Comparison of ENCODE assay signal across 25 cellular contexts in genomic region chr18:21664069-21664468, GRCh38. TPM values are rescaled to one million over a fixed set of nuclear protein-coding genes. Genes with fewer than 3 reads are reported as not detected.
A peak's percentile ranks its signal among the peaks of the same experiment; 100 is the strongest.
DNase-seq lines count a peak whose midpoint lies in the region; ATAC-seq, FAIRE-seq and TF ChIP-seq lines count a peak whose summit lies in the region.
"Had no signal": no experiment of that assay in that cellular context is flagged by ENCODE, and none has a peak within 500 bp of the region (broad histone marks: within the 10 kb centered on the region; RNA-seq: fewer than 3 reads in every experiment).

No MANE protein-coding gene starts in this region.

- no peak; a peak in 1 of 5 replicates for TF ChIP-seq EP300 in A549 (IDR thresholded peaks at IDR 0.05)

- FAIRE-seq in A549 (lab: Jason Lieb, UNC), result no peak
- no peak for FAIRE-seq in pancreas (lab: Jason Lieb, UNC)
- FAIRE-seq: G401.6 had no signal

- H3K27me3 Mint-ChIP-seq in Calu3 (ENCODE audit: unreplicated experiment) (no peaks in the 10 kb centered on the region), brain (peaks cover 3% of the 10 kb centered on the region)
- H3K27me3 Mint-ChIP-seq: B cell; CD8-positive, alpha-beta memory T cell had no signal

- H3K36me3 Mint-ChIP-seq in Calu3 (ENCODE audit: insufficient read depth, unreplicated experiment), result peaks cover 8% of the 10 kb centered on the region
- peaks cover 10% of the 10 kb centered on the region for H3K36me3 Mint-ChIP-seq in brain

- peak overlapping the region; percentile 69 for H3K27ac Mint-ChIP-seq in Calu3 (ENCODE audit: unreplicated experiment)
- H3K27ac Mint-ChIP-seq in brain, result peak overlapping the region in 3 of 5 experiments; percentile 9 to 50 (median 37)
- H3K27ac Mint-ChIP-seq: B cell had no signal

- WGBS in A549 (ENCODE audit: missing lambda C conversion rate), result 9% methylated on average over 2 of the region's 2 CpGs
- WGBS in pancreas, 2 donors, result 14 to 29% methylated on average over 2 of the region's 2 CpGs
- WGBS in adrenal gland, 4 donors, result 90 to 95% (median 92%) methylated on average over 2 of the region's 2 CpGs

- intact Hi-C loops in Calu3 (cut with micrococcal nuclease; ENCODE audit: unreplicated experiment), result no loop called here
- intact Hi-C loops in pancreas (cut with DNase I), result no loop called here
- intact Hi-C loops in adrenal gland (cut with DNase I), result no loop called here

- DNase-seq in A549 (ENCODE audit: low read depth in 1 of 2, low spot score in 1 of 2) (peak; percentile 28 to 79), Calu3 (no peak), pancreas (no peak), adrenal gland (no peak)
- DNase-seq in stimulated activated CD4-positive, alpha-beta T cell treated with anti-CD3 and anti-CD28 coated beads, Interleukin-15, amount 100 ng/mL, for 24 hours, result no peak
- DNase-seq: CD8-positive, alpha-beta memory T cell; DMS153; GM23248; H7; Kasumi-1; MV-4-11; NCI-H1105; NCI-H1436 treated with DMSO at 0.1 percent for 48 hours; NCI-H1930; NCI-H2107; NCI-H446; NCI-H524 treated with DMSO at 0.1 percent for 48 hours; NCI-H774 had no signal

- H3K36me3 ChIP-seq in pancreas, result no peaks in the 10 kb centered on the region
- peaks cover 0 to 1% of the 10 kb centered on the region in 2 donors for H3K36me3 ChIP-seq in adrenal gland (replicated peaks in 1 of 2)

- ATAC-seq in A549 (peak; percentile 87 to 91), pancreas (peak; percentile 31 to 70 (median 53)), GM19397 (IDR thresholded peaks at IDR 0.05; ENCODE audit: unreplicated experiment) (no peak)

- TF ChIP-seq CTCF in A549 (IDR thresholded peaks at IDR 0.05) (no peak), Calu3 (IDR thresholded peaks at IDR 0.05; ENCODE audit: unreplicated experiment) (no peak), brain (conservative IDR thresholded peaks at IDR 0.05) (no peak), pancreas (IDR thresholded peaks at IDR 0.05) (no peak), adrenal gland (IDR thresholded peaks at IDR 0.05) (no peak)

- H3K9me3 Mint-ChIP-seq in Calu3 (ENCODE audit: low read depth, unreplicated experiment) (no peaks in the 10 kb centered on the region), brain (no peaks in the 10 kb centered on the region)
- H3K9me3 Mint-ChIP-seq: CD8-positive, alpha-beta memory T cell had no signal

- TF ChIP-seq RAD21 in A549 (conservative IDR thresholded peaks at IDR 0.05 in 1 of 2, IDR thresholded peaks at IDR 0.05 in 1 of 2), result no peak

- H3K27ac ChIP-seq in A549 (peak overlapping the region; percentile 78 to 84), pancreas (no peak overlapping the region), adrenal gland (no peak overlapping the region)
- H3K27ac ChIP-seq: C4-2B, GM23248, HL-60, SJSA1 had no signal

- peaks cover 34% of the 10 kb centered on the region for H3K4me1 ChIP-seq in A549
- peaks cover 0 to 5% (median 0%) of the 10 kb centered on the region in 3 donors for H3K4me1 ChIP-seq in pancreas
- H3K4me1 ChIP-seq in adrenal gland (replicated peaks in 1 of 2), result no peaks in the 10 kb centered on the region
- H3K4me1 ChIP-seq: SJSA1 had no signal

- H3K4me3 Mint-ChIP-seq in Calu3 (ENCODE audit: low read depth, unreplicated experiment), result no peak overlapping the region
- H3K4me3 Mint-ChIP-seq in brain, result no peak overlapping the region
- H3K4me3 Mint-ChIP-seq: B cell; CD8-positive, alpha-beta memory T cell had no signal

- POLR2A ChIA-PET in A549 (lab: Yijun Ruan, JAX), result no interaction called here

- peaks cover 3% of the 10 kb centered on the region for H3K4me1 Mint-ChIP-seq in Calu3 (ENCODE audit: low read depth, unreplicated experiment)
- peaks cover 14% of the 10 kb centered on the region for H3K4me1 Mint-ChIP-seq in brain
- H3K4me1 Mint-ChIP-seq: B cell had no signal

- H3K4me2 ChIP-seq in A549, result peak overlapping the region; percentile 58

- CTCF ChIA-PET in A549 (lab: Yijun Ruan, JAX), result no interaction called here
- CTCF ChIA-PET in Calu3 (lab: Charles Lee), result interaction anchor here (0.7 kb wide), 1 partner anchor 627 kb away, joined by 4 read pairs; no protein-coding TSS in a partner anchor

- TF ChIP-seq POLR2A in A549 (IDR thresholded peaks at IDR 0.05; ENCODE audit: low read length) (no peak), adrenal gland (IDR thresholded peaks at IDR 0.05) (no peak)

- H3K27me3 ChIP-seq in pancreas, result no peaks in the 10 kb centered on the region
- no peaks in the 10 kb centered on the region for H3K27me3 ChIP-seq in adrenal gland
- H3K27me3 ChIP-seq: SJSA1 had no signal

- H3K9me3 ChIP-seq in A549, result peaks cover 11% of the 10 kb centered on the region
- H3K9me3 ChIP-seq in pancreas, result no peaks in the 10 kb centered on the region
- H3K9me3 ChIP-seq in adrenal gland (replicated peaks in 1 of 3), result no peaks in the 10 kb centered on the region
- H3K9me3 ChIP-seq: SJSA1 had no signal

- H3K4me3 ChIP-seq in A549 (0 out of 3 replicates have a peak overlapping the region, but pooled peaks have one; percentile 6), pancreas (no peak overlapping the region), adrenal gland (no peak overlapping the region)
- H3K4me3 ChIP-seq: GM23248, SJSA1 had no signal

- no TSS peak for BruUV-seq in Calu3 (replicated peaks; lab: Mats Ljungman, UMichigan)

TF ChIP-seq in A549, 52 proteins besides CTCF, POLR2A, EP300 and RAD21 (continues in another document):
- TF ChIP-seq RNF2 (IDR thresholded peaks at IDR 0.05; ENCODE audit: borderline replicate concordance, low read depth) (no peak), GATA3 (IDR thresholded peaks at IDR 0.05; ENCODE audit: borderline replicate concordance) (peak; percentile 34; the same call in 1 of the 2 replicates), KDM5A (IDR thresholded peaks at IDR 0.05) (no peak), ZFP36 (IDR thresholded peaks at IDR 0.05; ENCODE audit: borderline replicate concordance, partially characterized antibody) (no peak), HOXB13 (CRISPR knock-in tag; IDR thresholded peaks at IDR 0.05; ENCODE audit: low read depth) (no peak), FOSB (CRISPR knock-in tag; IDR thresholded peaks at IDR 0.05) (no peak), FOSL2 (IDR thresholded peaks at IDR 0.05) (no peak), FOSL2 (CRISPR knock-in tag; IDR thresholded peaks at IDR 0.05) (peak; percentile 67), RFX5 (IDR thresholded peaks at IDR 0.05) (no peak), ATOH8 (CRISPR knock-in tag; IDR thresholded peaks at IDR 0.05; ENCODE audit: low read depth) (no peak), HES2 (IDR thresholded peaks at IDR 0.05) (no peak), NR3C1 (IDR thresholded peaks at IDR 0.05) (no peak), BCL3 (IDR thresholded peaks at IDR 0.05) (no peak), CEBPB (IDR thresholded peaks at IDR 0.05) (no peak)

RNA-seq across cellular contexts. Expression of gene ABHD3, which starts 40.5 kb away (rescaled TPM):
- polyA plus RNA-seq in A549 (2011; rRNA removed) (24.4 and 24.7 TPM in 2 replicates), A549 (2017; fragmentation: RNase III; extraction: RNeasy Plus Mini Kit Qiagen cat#74134 plus additional on column Dnase treatment) (20.9 to 28.0 TPM (median 23.7 TPM) in 3 replicates), brain (ENCODE audit: insufficient read depth, low read depth, low replicate concordance) (16.3 TPM), pancreas (10 to 100 TPM; 12.8 to 20.9 TPM), adrenal gland (10 to 100 TPM in 2 of 3 donors, 1 to 10 TPM in 1; 8.5 to 13.4 (median 13.1) TPM)
- polyA plus RNA-seq in A549 (2012; cell fraction: cytosol; rRNA removed), result 14.5 and 15.6 TPM in 2 replicates
- 15.9 and 21.2 TPM in 2 replicates for polyA plus RNA-seq in A549 (2012; cell fraction: nucleus; rRNA removed)
- 10.6 and 14.1 TPM in 2 replicates for polyA minus RNA-seq in A549 (2011; rRNA and poly(A)+ RNA removed)
- total RNA-seq in Calu3 (2022) (43.5 and 45.3 TPM in 2 replicates), pancreas (10 to 100 TPM in 1 of 6 donors, 1 to 10 TPM in 5; 6.0 to 14.4 (median 6.6) TPM), adrenal gland (10 to 100 TPM in 4 of 8 donors, 1 to 10 TPM in 4; 2.6 to 12.5 (median 9.7) TPM)

RNA-seq across cellular contexts. Expression of gene SNRPD1, which starts 52.0 kb away (rescaled TPM):
- polyA plus RNA-seq in A549 (2011; rRNA removed) (49.3 and 139 TPM in 2 replicates), A549 (2017; fragmentation: RNase III; extraction: RNeasy Plus Mini Kit Qiagen cat#74134 plus additional on column Dnase treatment) (356 to 402 TPM (median 378 TPM) in 3 replicates), brain (ENCODE audit: insufficient read depth, low read depth, low replicate concordance) (120 TPM), pancreas (10 to 100 TPM in 1 of 2 donors, 1 to 10 TPM in 1; 5.4 to 11.6 TPM), adrenal gland (100 to 1,000 TPM in 1 of 3 donors, 10 to 100 TPM in 2; 12.2 to 104 (median 13.3) TPM)
- 17.5 and 30.1 TPM in 2 replicates for polyA plus RNA-seq in A549 (2012; cell fraction: cytosol; rRNA removed)
- 3.2 and 8.6 TPM in 2 replicates for polyA plus RNA-seq in A549 (2012; cell fraction: nucleus; rRNA removed)
- polyA minus RNA-seq in A549 (2011; rRNA and poly(A)+ RNA removed), result 14.7 and 27.8 TPM in 2 replicates
- total RNA-seq in Calu3 (2022) (107 and 112 TPM in 2 replicates), pancreas (10 to 100 TPM in 4 of 6 donors, 1 to 10 TPM in 2; 6.6 to 17.5 (median 15.4) TPM), adrenal gland (10 to 100 TPM in 4 of 8 donors, 1 to 10 TPM in 4; 2.6 to 53.4 (median 15.3) TPM)

Comparison
In these comparisons a context has a peak if more than half of its experiments do, and no peak if none do; other contexts are left out.
1. DNase-seq: peak in A549 (2 of 2); none in Calu3 (single experiment), pancreas (0 of 6), adrenal gland (0 of 7) and stimulated activated CD4-positive, alpha-beta T cell treated with anti-CD3 and anti-CD28 coated beads, Interleukin-15, amount 100 ng/mL, for 24 hours (single experiment).
2. H3K27ac ChIP-seq: peak in A549 (2 of 2); none in pancreas (0 of 4) and adrenal gland (0 of 5).